In the genomic region with DNA sequence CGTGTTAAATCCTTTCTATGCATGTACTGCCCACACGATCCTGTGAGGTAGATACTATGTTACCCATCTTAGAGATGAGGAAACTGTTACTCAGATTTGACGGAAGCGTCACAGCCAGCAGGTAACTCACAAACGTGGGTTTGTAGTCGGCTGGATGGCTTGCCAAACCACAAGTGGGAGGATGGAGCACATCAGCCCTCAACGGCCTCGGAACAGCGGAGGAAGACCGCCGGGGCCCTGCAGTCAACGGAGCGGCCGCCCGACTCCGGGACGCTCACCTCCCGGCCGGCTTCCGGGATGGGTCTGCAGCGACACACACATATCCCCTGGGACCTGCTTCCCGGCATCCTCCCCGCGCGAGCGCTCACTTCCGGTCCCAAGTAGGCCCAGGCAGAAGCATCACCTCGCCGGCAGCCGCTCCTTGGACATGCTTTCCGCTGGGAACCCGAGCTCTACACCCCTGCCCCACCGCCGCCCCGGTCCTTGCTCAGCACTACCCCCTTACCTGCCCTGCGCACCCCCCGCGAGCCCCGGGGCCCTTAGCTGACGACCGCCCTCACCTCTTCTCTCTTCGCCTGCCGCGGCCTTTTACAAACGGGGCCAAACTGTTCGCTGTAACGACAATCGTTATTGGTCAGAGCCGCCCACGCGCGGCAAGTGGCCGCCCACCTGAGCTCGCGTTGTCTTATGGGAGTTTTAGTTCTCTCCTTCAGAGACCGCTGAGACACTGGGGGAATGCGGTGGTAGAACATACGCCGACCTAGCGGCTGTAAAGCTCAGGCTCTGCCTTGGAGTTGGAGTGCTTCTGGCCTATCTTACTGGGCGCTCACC, we compare ENCODE assay signal across 8 cellular contexts. TPM values are rescaled to one million over a fixed set of nuclear protein-coding genes. Genes with fewer than 3 reads are reported as not detected.
A peak's percentile ranks its signal among the peaks of the same experiment; 100 is the strongest.
DNase-seq lines count a peak whose midpoint lies in the region; ATAC-seq, FAIRE-seq and TF ChIP-seq lines count a peak whose summit lies in the region.

A gene (minus strand): TSS at position 607 of the 831 bp plus-strand sequence. CDS start 9,034 bp downstream, outside the sequence.

- peak; percentile 96 to 99 for TF ChIP-seq POLR2A in HepG2 (IDR thresholded peaks at IDR 0.05; ENCODE audit: insufficient read depth in 1 of 2, low read depth in 2 of 2, low read length in 2 of 2)

- in situ Hi-C loops in HepG2 (cut with HindIII; ENCODE audit: extremely low pct_ligation_motif_present, low pct_unique_long_range_greater_than_20kb): no loop called here

- H3K9ac ChIP-seq in HepG2 (ENCODE audit: insufficient read depth, low read depth, low read length): peak within 1 kb of the TSS; percentile 76

- H3K4me1 ChIP-seq in HepG2 (ENCODE audit: insufficient read depth, low read length): peaks cover 36% of the 10 kb centered on the region

- no peaks in the 10 kb centered on the region; a peak in 1 of 5 replicates for H3K27me3 ChIP-seq in HepG2 (ENCODE audit: control insufficient read depth in 1 of 2, insufficient read depth in 2 of 2, low read length in 2 of 2)

- H3K36me3 ChIP-seq in HepG2 (replicated peaks in 1 of 2; ENCODE audit: control insufficient read depth in 1 of 2, insufficient read depth in 2 of 2, low read length in 2 of 2): no peaks in the 10 kb centered on the region

- FAIRE-seq in HepG2 (lab: Jason Lieb, UNC): peak; percentile 91

- H3K79me2 ChIP-seq in HepG2 (ENCODE audit: insufficient read depth, low read length): no peaks in the 10 kb centered on the region

- no peaks in the 10 kb centered on the region for H4K20me1 ChIP-seq in HepG2 (ENCODE audit: insufficient read depth, low read length)

- TF ChIP-seq CTCF in HepG2 (CRISPR knock-in tag; IDR thresholded peaks at IDR 0.05): peak; percentile 54

- intact Hi-C loops in HepG2 (cut with micrococcal nuclease; ENCODE audit: unreplicated experiment): loop anchor here (2.0 to 5.0 kb wide), 3 partner anchors 48 to 273 kb away; a partner anchor contains a TSS

- H3K27ac ChIP-seq in HepG2 (ENCODE audit: extremely low read length, insufficient read depth, low read length): peak within 1 kb of the TSS; percentile 83

- ATAC-seq in GM19395 (IDR thresholded peaks at IDR 0.05; ENCODE audit: unreplicated experiment): peak; percentile 84
- ATAC-seq in HG03565 (IDR thresholded peaks at IDR 0.05; ENCODE audit: unreplicated experiment): peak; percentile 74
- ATAC-seq in HepG2: peak; percentile 96

- DNase-seq in CD1c-positive myeloid dendritic cell (ENCODE audit: extremely low spot score) (peak; percentile 99), NCI-H774 (lab: John Stamatoyannopoulos, UW) (peak; percentile 93), dermis blood vessel endothelial cell (peak; percentile 98), HepG2 (ENCODE audit: low spot score) (peak; percentile 98)
- peak; percentile 96 for DNase-seq in activated CD4-positive, alpha-beta T cell treated with anti-CD3 and anti-CD28 coated beads, Interleukin-2, amount 50 U/mL, for 4 hours
- peak; percentile 95 for DNase-seq in stimulated activated CD4-positive, alpha-beta T cell treated with anti-CD3 and anti-CD28 coated beads, Interleukin-4, amount 100 ng/mL, for 1 hour

- CTCF ChIA-PET in HepG2 (lab: Yijun Ruan, JAX; ENCODE audit: low intra/inter-chr PET ratio, low total read pairs): no interaction called here

- peak; percentile 29 for TF ChIP-seq RAD21 in HepG2 (CRISPR knock-in tag; IDR thresholded peaks at IDR 0.05)

- 2% methylated on average over 45 of the region's 61 CpGs for WGBS in HepG2 (ENCODE audit: low lambda C conversion rate)

- H3K9me3 ChIP-seq in HepG2 (ENCODE audit: low read length): no peaks in the 10 kb centered on the region

- peak within 1 kb of the TSS; percentile 35 for H2AFZ ChIP-seq in HepG2 (ENCODE audit: low read length)

- TF ChIP-seq EP300 in HepG2 (IDR thresholded peaks at IDR 0.05; ENCODE audit: low read depth in 2 of 2, low read length in 2 of 2): 0 out of 4 replicates have a peak, but pooled peaks of 1 of the 2 experiments have one; percentile 60
- peak; percentile 30 for TF ChIP-seq EP300 in HepG2 (CRISPR knock-in tag; IDR thresholded peaks at IDR 0.05; ENCODE audit: borderline replicate concordance)

- H3K4me2 ChIP-seq in HepG2 (ENCODE audit: low read depth, low read length): peak within 1 kb of the TSS; percentile 67

- POLR2A ChIA-PET in HepG2 (lab: Yijun Ruan, JAX): interaction anchor here (0.6 to 3.4 kb wide), 40 partner anchors 9 to 753 kb away, joined by 3 to 49 read pairs (median 4); a partner anchor contains a TSS

- TSS peak; percentile 96 for BruUV-seq in HepG2 (replicated peaks; lab: Mats Ljungman, UMichigan)

- H3K4me3 ChIP-seq in HepG2 (replicated peaks in 1 of 3; ENCODE audit: insufficient read depth in 1 of 3, low read depth in 2 of 3, low read length in 3 of 3): peak within 1 kb of the TSS; percentile 69 to 88 (median 86)

TF ChIP-seq in HepG2, 621 proteins besides CTCF, POLR2A, EP300 and RAD21 (continues in another document):
- TF ChIP-seq RBFOX2 (IDR thresholded peaks at IDR 0.05; ENCODE audit: low read depth, low read length): peak; percentile 98
- TF ChIP-seq ZNF253 (CRISPR knock-in tag; IDR thresholded peaks at IDR 0.05; ENCODE audit: borderline replicate concordance): no peak
- TF ChIP-seq HNRNPLL (IDR thresholded peaks at IDR 0.05; ENCODE audit: low read depth, low read length, poor library complexity, severe bottlenecking): peak; percentile 80
- TF ChIP-seq RFX3 (CRISPR knock-in tag; IDR thresholded peaks at IDR 0.05): no peak
- no peak; the same call in none of the 2 replicates for TF ChIP-seq BHLHE40 (IDR thresholded peaks at IDR 0.05; ENCODE audit: low read length)
- TF ChIP-seq PCBP1 (IDR thresholded peaks at IDR 0.05; ENCODE audit: borderline replicate concordance, low read depth, low read length): peak; percentile 97
- TF ChIP-seq ZNF782 (CRISPR knock-in tag; IDR thresholded peaks at IDR 0.05; ENCODE audit: borderline replicate concordance): peak; percentile 92
- peak; percentile 57; the same call in 1 of the 2 replicates for TF ChIP-seq ZBTB20 (CRISPR knock-in tag; IDR thresholded peaks at IDR 0.05; ENCODE audit: borderline replicate concordance, low read depth)
- TF ChIP-seq ZC3H13 (CRISPR knock-in tag; IDR thresholded peaks at IDR 0.05): peak; percentile 61
- TF ChIP-seq, protein P1, sequence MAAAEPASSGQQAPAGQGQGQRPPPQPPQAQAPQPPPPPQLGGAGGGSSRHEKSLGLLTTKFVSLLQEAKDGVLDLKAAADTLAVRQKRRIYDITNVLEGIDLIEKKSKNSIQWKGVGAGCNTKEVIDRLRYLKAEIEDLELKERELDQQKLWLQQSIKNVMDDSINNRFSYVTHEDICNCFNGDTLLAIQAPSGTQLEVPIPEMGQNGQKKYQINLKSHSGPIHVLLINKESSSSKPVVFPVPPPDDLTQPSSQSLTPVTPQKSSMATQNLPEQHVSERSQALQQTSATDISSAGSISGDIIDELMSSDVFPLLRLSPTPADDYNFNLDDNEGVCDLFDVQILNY (CRISPR knock-in tag; conservative IDR thresholded peaks at IDR 0.05): 0 out of 2 replicates have a peak, but pooled peaks have one; percentile 26
- TF ChIP-seq SALL2 (CRISPR knock-in tag; IDR thresholded peaks at IDR 0.05): peak; percentile 86; the same call in 1 of the 2 replicates
- no peak; the same call in 1 of the 2 replicates for TF ChIP-seq ZNF552 (CRISPR knock-in tag; IDR thresholded peaks at IDR 0.05; ENCODE audit: borderline replicate concordance)
- TF ChIP-seq DMAP1 (CRISPR knock-in tag; IDR thresholded peaks at IDR 0.05): peak; percentile 98
- TF ChIP-seq ZNF569 (CRISPR knock-in tag; IDR thresholded peaks at IDR 0.05; ENCODE audit: borderline replicate concordance): no peak
- peak; percentile 94; the same call in 1 of the 2 replicates for TF ChIP-seq ZNF605 (CRISPR knock-in tag; IDR thresholded peaks at IDR 0.05)
- peak; percentile 92 for TF ChIP-seq ZSCAN25 (CRISPR knock-in tag; IDR thresholded peaks at IDR 0.05)
- TF ChIP-seq, protein P2, sequence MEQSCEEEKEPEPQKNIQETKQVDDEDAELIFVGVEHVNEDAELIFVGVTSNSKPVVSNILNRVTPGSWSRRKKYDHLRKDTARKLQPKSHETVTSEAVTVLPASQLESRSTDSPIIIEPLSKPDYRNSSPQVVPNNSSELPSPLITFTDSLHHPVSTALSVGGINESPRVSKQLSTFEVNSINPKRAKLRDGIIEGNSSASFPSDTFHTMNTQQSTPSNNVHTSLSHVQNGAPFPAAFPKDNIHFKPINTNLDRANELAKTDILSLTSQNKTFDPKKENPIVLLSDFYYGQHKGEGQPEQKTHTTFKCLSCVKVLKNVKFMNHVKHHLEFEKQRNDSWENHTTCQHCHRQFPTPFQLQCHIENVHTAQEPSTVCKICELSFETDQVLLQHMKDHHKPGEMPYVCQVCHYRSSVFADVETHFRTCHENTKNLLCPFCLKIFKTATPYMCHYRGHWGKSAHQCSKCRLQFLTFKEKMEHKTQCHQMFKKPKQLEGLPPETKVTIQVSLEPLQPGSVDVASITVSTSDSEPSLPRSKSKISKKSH (CRISPR knock-in tag; IDR thresholded peaks at IDR 0.05; ENCODE audit: borderline replicate concordance): peak; percentile 93; the same call in 1 of the 2 replicates

RNA-seq across cellular contexts. Expression of the gene that starts here (rescaled TPM):
- total RNA-seq in dermis blood vessel endothelial cell (14.3 and 25.5 TPM in 2 replicates), HepG2 (2016; rRNA removed; fragmentation: Illumina TruSeq; extraction: Trizol) (9.9 and 11.1 TPM in 2 replicates)
- total RNA-seq in HepG2 (2016; cell fraction: cytosol; rRNA removed; fragmentation: Illumina TruSeq; extraction: Trizol; ENCODE audit: low read depth): 20.6 and 21.9 TPM in 2 replicates
- 9.3 and 9.6 TPM in 2 replicates for total RNA-seq in HepG2 (2016; cell fraction: insoluble cytoplasmic fraction; rRNA removed; fragmentation: Illumina TruSeq; extraction: Trizol)
- total RNA-seq in HepG2 (2016; cell fraction: membrane; rRNA removed; fragmentation: Illumina TruSeq; extraction: Trizol): 21.6 and 22.7 TPM in 2 replicates
- total RNA-seq in HepG2 (2016; cell fraction: nucleus; rRNA removed; fragmentation: Illumina TruSeq; extraction: Trizol): 8.7 and 10.0 TPM in 2 replicates
- 9.3 and 10.1 TPM in 2 replicates for polyA plus RNA-seq in HepG2 (2011; rRNA removed)
- polyA plus RNA-seq in HepG2 (2011; cell fraction: cytosol; rRNA removed): 6.6 and 7.2 TPM in 2 replicates
- 10.9 and 14.5 TPM in 2 replicates for polyA plus RNA-seq in HepG2 (2011; cell fraction: nucleus; rRNA removed)
- polyA plus RNA-seq in HepG2 (2012): 8.7 and 9.4 TPM in 2 replicates
- polyA plus RNA-seq in HepG2 (2016; cell fraction: cytosol; fragmentation: Illumina TruSeq; extraction: Trizol; ENCODE audit: low read depth): 2.6 and 2.8 TPM in 2 replicates
- polyA plus RNA-seq in HepG2 (2016; cell fraction: insoluble cytoplasmic fraction; fragmentation: Illumina TruSeq; extraction: Trizol; ENCODE audit: low read depth): 9.2 and 10.0 TPM in 2 replicates
- polyA plus RNA-seq in HepG2 (2016; cell fraction: membrane; fragmentation: Illumina TruSeq; extraction: Trizol; ENCODE audit: low read depth): 5.3 and 7.7 TPM in 2 replicates
- polyA plus RNA-seq in HepG2 (2016; cell fraction: nucleus; fragmentation: Illumina TruSeq; extraction: Trizol; ENCODE audit: insufficient read depth, low read depth): 8.3 and 10.9 TPM in 2 replicates
- 26.9 and 49.5 TPM in 2 replicates for polyA minus RNA-seq in HepG2 (2011; rRNA and poly(A)+ RNA removed; ENCODE audit: low replicate concordance)
- 8.3 and 17.8 TPM in 2 replicates for polyA minus RNA-seq in HepG2 (2011; cell fraction: cytosol; rRNA and poly(A)+ RNA removed)
- polyA minus RNA-seq in HepG2 (2011; cell fraction: nucleus; rRNA and poly(A)+ RNA removed): 22.4 and 25.1 TPM in 2 replicates

Comparison
In these comparisons a context has a peak if more than half of its experiments do, and no peak if none do; other contexts are left out.
1. Peak in every context shown above with its lines: DNase-seq, ATAC-seq, H3K4me3 ChIP-seq and H3K27ac ChIP-seq.